In the genomic region with DNA sequence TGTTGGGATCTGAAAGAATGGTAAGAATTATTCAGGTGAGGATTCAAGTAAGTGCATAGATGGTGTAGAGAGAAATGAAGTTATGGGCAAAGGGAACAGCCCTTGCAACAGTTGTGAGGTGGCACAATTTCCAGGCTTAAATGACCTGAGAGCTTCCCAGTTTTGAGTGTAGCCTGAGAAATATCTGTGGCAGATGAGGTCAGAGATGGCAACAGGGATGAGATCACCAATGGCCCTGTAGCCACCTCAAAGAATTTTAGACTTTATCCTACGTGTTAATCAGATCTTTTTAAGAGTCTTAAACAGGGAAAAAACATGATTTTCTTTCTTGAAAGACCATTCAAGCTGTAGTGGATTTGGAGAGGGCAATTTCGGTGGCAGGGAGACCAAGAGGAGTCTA, we compare ENCODE assay signal across 1 cellular context.
TF ChIP-seq lines count a peak whose summit lies in the region.

No MANE protein-coding gene starts in this region.

TF ChIP-seq in GM12878, 131 proteins besides CTCF, POLR2A, EP300 and RAD21:
- TF ChIP-seq TCF12 (IDR thresholded peaks at IDR 0.05; ENCODE audit: low read depth, low read length) (no peak), ASH2L (IDR thresholded peaks at IDR 0.05; ENCODE audit: borderline replicate concordance, low read depth) (no peak), HDAC6 (IDR thresholded peaks at IDR 0.05; ENCODE audit: unreplicated experiment) (no peak), ZNF207 (IDR thresholded peaks at IDR 0.05; ENCODE audit: borderline replicate concordance) (no peak), SRF (IDR thresholded peaks at IDR 0.05; ENCODE audit: low read depth in 2 of 2, low read length in 2 of 2) (no peak), MXI1 (IDR thresholded peaks at IDR 0.05; ENCODE audit: low read depth, low read length) (no peak), BMI1 (IDR thresholded peaks at IDR 0.05; ENCODE audit: borderline replicate concordance) (no peak), NFIC (IDR thresholded peaks at IDR 0.05; ENCODE audit: low read depth, low read length) (no peak)
- TF ChIP-seq, protein P1, sequence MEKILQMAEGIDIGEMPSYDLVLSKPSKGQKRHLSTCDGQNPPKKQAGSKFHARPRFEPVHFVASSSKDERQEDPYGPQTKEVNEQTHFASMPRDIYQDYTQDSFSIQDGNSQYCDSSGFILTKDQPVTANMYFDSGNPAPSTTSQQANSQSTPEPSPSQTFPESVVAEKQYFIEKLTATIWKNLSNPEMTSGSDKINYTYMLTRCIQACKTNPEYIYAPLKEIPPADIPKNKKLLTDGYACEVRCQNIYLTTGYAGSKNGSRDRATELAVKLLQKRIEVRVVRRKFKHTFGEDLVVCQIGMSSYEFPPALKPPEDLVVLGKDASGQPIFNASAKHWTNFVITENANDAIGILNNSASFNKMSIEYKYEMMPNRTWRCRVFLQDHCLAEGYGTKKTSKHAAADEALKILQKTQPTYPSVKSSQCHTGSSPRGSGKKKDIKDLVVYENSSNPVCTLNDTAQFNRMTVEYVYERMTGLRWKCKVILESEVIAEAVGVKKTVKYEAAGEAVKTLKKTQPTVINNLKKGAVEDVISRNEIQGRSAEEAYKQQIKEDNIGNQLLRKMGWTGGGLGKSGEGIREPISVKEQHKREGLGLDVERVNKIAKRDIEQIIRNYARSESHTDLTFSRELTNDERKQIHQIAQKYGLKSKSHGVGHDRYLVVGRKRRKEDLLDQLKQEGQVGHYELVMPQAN (conservative IDR thresholded peaks at IDR 0.05): no peak
